8 cellular contexts compared by ENCODE assay signal in the genomic region with DNA sequence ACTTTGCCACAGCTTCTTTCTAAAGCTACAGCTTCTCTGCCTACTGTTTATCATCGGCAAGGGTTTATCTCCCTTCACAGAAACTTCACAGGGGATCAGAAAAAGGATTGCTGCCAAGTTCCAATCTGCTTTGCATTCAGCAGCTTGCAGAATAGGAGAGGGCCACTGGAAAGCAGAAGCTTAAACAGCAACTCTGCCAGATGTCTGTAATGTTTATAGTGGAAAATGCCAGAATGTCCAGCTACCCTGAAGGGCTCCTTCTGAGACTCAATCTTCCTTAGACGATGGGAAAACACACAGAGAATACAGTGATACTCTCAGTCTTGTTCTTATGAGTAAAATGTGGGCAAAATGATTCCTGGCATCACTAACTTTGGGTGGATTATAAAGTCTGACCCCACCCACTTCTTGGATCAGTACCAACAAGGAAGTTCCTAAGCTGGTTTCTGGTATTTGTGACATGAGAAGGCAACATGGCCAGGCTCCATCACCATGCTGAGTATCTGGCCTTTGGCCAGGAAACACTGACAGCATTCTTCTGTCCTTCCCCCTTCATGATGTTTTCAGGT. TPM values are rescaled to one million over a fixed set of nuclear protein-coding genes. Genes with fewer than 3 reads are reported as not detected.
DNase-seq lines count a peak whose midpoint lies in the region; ATAC-seq and TF ChIP-seq lines count a peak whose summit lies in the region.

No MANE protein-coding gene starts in this region.

- H3K4me1 Mint-ChIP-seq in MCF 10A (ENCODE audit: insufficient read depth, unreplicated experiment) (peaks cover 52% of the 10 kb centered on the region), WTC11 (peaks cover 13% of the 10 kb centered on the region)

- ATAC-seq in WTC11: no peak

- H3K4me3 ChIP-seq in ACC112 (ENCODE audit: low read depth, low read length) (peak overlapping the region; percentile 19; the same call in 1 of the 2 replicates), MG63 (no peak overlapping the region), tibial nerve (no peak overlapping the region)

- no peak overlapping the region for H3K4me3 Mint-ChIP-seq in MCF 10A (ENCODE audit: unreplicated experiment)
- no peak overlapping the region for H3K4me3 Mint-ChIP-seq in WTC11

- H3K36me3 ChIP-seq in ACC112 (ENCODE audit: insufficient read depth, low read length) (peaks cover 47% of the 10 kb centered on the region), MG63 (peaks cover 85% of the 10 kb centered on the region), tibial nerve (peaks cover 0 to 63% (median 7%) of the 10 kb centered on the region in 3 donors)

- peak; percentile 37 to 86 for TF ChIP-seq EP300 in tibial nerve (IDR thresholded peaks at IDR 0.05)

- intact Hi-C loops in MCF 10A (cut with micrococcal nuclease): no loop called here

- no peak overlapping the region for H2AFZ ChIP-seq in ACC112 (ENCODE audit: low read length, unreplicated experiment)

- 3% methylated on average over 2 of the region's 2 CpGs for WGBS in tibial nerve, 2 donors

- H3K27me3 ChIP-seq in ACC112 (ENCODE audit: insufficient read depth, low read length) (no peaks in the 10 kb centered on the region), MG63 (no peaks in the 10 kb centered on the region), tibial nerve (no peaks in the 10 kb centered on the region)

- TF ChIP-seq CTCF in MCF 10A (IDR thresholded peaks at IDR 0.05; ENCODE audit: unreplicated experiment) (no peak), tibial nerve (IDR thresholded peaks at IDR 0.05) (no peak), WTC11 (IDR thresholded peaks at IDR 0.05) (no peak)

- no peaks in the 10 kb centered on the region for H3K9me3 ChIP-seq in MG63
- H3K9me3 ChIP-seq in tibial nerve: no peaks in the 10 kb centered on the region

- peak; percentile 86 for DNase-seq in MG63
- peak; percentile 90 for DNase-seq in MCF 10A (ENCODE audit: unreplicated experiment)
- peak; percentile 89 for DNase-seq in kidney tubule cell (ENCODE audit: low spot score)
- peak; percentile 52 to 82 for DNase-seq in tibial nerve (ENCODE audit: low spot score in 2 of 2)
- DNase-seq in stimulated activated naive CD4-positive, alpha-beta T cell treated with Interleukin-2 at 50 U/mL for 16 hours (lab: John Stamatoyannopoulos, UW): no peak
- DNase-seq in WTC11 (ENCODE audit: low spot score): no peak
- no peak for DNase-seq in NOMO-1 treated with DMSO at 0.1 percent for 48 hours (lab: John Stamatoyannopoulos, UW; ENCODE audit: unreplicated experiment)

- peaks cover 100% of the 10 kb centered on the region for H3K36me3 Mint-ChIP-seq in MCF 10A (ENCODE audit: insufficient read depth, unreplicated experiment)
- H3K36me3 Mint-ChIP-seq in WTC11: peaks cover 9% of the 10 kb centered on the region

- H3K4me1 ChIP-seq in ACC112 (ENCODE audit: control insufficient read depth, insufficient read depth, low read length, unreplicated experiment) (peaks cover 19% of the 10 kb centered on the region), tibial nerve (peaks cover 0 to 63% (median 38%) of the 10 kb centered on the region in 4 donors)

- no TSS peak for BruUV-seq in MCF 10A (replicated peaks; lab: Mats Ljungman, UMichigan)

- no peak for TF ChIP-seq POLR2A in tibial nerve (IDR thresholded peaks at IDR 0.05)

- CTCF ChIA-PET in MCF 10A (lab: Yijun Ruan, JAX) (interaction anchor here (0.6 to 4.5 kb wide), 10 partner anchors 14 to 182 kb away, joined by 3 to 29 read pairs (median 4); no protein-coding TSS in a partner anchor), WTC11 (lab: Charles Lee) (interaction anchor here (0.8 to 1.0 kb wide), 2 partner anchors 31 to 187 kb away, joined by 3 read pairs; no protein-coding TSS in a partner anchor)

- H3K27ac ChIP-seq in ACC112 (ENCODE audit: low read depth, low read length) (peak overlapping the region; percentile 69), tibial nerve (peak overlapping the region; percentile 2 to 87 (median 62))

- H3K27ac Mint-ChIP-seq in MCF 10A (ENCODE audit: low read depth, unreplicated experiment): no peak overlapping the region
- H3K27ac Mint-ChIP-seq in WTC11: no peak overlapping the region

- POLR2A ChIA-PET in MCF 10A (lab: Yijun Ruan, JAX): interaction anchor here (0.8 to 4.2 kb wide), 12 partner anchors 10 to 72 kb away, joined by 3 to 37 read pairs (median 6); no protein-coding TSS in a partner anchor
- POLR2A ChIA-PET in WTC11 (lab: Charles Lee): no interaction called here

- H3K27me3 Mint-ChIP-seq in MCF 10A (ENCODE audit: insufficient read depth, unreplicated experiment) (no peaks in the 10 kb centered on the region), WTC11 (ENCODE audit: low read depth) (no peaks in the 10 kb centered on the region)

- no peaks in the 10 kb centered on the region for H3K9me3 Mint-ChIP-seq in MCF 10A (ENCODE audit: unreplicated experiment)
- H3K9me3 Mint-ChIP-seq in WTC11: no peaks in the 10 kb centered on the region

- peaks cover 4% of the 10 kb centered on the region for H3K79me2 ChIP-seq in ACC112 (ENCODE audit: control insufficient read depth, insufficient read depth, low read length, unreplicated experiment)

TF ChIP-seq in WTC11, 78 proteins besides CTCF, POLR2A, EP300 and RAD21 (continues in another document):
- TF ChIP-seq, protein P1, sequence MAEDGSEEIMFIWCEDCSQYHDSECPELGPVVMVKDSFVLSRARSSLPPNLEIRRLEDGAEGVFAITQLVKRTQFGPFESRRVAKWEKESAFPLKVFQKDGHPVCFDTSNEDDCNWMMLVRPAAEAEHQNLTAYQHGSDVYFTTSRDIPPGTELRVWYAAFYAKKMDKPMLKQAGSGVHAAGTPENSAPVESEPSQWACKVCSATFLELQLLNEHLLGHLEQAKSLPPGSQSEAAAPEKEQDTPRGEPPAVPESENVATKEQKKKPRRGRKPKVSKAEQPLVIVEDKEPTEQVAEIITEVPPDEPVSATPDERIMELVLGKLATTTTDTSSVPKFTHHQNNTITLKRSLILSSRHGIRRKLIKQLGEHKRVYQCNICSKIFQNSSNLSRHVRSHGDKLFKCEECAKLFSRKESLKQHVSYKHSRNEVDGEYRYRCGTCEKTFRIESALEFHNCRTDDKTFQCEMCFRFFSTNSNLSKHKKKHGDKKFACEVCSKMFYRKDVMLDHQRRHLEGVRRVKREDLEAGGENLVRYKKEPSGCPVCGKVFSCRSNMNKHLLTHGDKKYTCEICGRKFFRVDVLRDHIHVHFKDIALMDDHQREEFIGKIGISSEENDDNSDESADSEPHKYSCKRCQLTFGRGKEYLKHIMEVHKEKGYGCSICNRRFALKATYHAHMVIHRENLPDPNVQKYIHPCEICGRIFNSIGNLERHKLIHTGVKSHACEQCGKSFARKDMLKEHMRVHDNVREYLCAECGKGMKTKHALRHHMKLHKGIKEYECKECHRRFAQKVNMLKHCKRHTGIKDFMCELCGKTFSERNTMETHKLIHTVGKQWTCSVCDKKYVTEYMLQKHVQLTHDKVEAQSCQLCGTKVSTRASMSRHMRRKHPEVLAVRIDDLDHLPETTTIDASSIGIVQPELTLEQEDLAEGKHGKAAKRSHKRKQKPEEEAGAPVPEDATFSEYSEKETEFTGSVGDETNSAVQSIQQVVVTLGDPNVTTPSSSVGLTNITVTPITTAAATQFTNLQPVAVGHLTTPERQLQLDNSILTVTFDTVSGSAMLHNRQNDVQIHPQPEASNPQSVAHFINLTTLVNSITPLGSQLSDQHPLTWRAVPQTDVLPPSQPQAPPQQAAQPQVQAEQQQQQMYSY (CRISPR knock-in tag; IDR thresholded peaks at IDR 0.05): no peak
- TF ChIP-seq ZSCAN18 (CRISPR knock-in tag; IDR thresholded peaks at IDR 0.05): no peak
- TF ChIP-seq, protein P2, sequence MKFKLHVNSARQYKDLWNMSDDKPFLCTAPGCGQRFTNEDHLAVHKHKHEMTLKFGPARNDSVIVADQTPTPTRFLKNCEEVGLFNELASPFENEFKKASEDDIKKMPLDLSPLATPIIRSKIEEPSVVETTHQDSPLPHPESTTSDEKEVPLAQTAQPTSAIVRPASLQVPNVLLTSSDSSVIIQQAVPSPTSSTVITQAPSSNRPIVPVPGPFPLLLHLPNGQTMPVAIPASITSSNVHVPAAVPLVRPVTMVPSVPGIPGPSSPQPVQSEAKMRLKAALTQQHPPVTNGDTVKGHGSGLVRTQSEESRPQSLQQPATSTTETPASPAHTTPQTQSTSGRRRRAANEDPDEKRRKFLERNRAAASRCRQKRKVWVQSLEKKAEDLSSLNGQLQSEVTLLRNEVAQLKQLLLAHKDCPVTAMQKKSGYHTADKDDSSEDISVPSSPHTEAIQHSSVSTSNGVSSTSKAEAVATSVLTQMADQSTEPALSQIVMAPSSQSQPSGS (CRISPR knock-in tag; IDR thresholded peaks at IDR 0.05; ENCODE audit: borderline replicate concordance, low read depth): no peak
- no peak for TF ChIP-seq ZNF138 (CRISPR knock-in tag; conservative IDR thresholded peaks at IDR 0.05)
- no peak for TF ChIP-seq USF1 (CRISPR knock-in tag; IDR thresholded peaks at IDR 0.05)
- TF ChIP-seq, protein P3, sequence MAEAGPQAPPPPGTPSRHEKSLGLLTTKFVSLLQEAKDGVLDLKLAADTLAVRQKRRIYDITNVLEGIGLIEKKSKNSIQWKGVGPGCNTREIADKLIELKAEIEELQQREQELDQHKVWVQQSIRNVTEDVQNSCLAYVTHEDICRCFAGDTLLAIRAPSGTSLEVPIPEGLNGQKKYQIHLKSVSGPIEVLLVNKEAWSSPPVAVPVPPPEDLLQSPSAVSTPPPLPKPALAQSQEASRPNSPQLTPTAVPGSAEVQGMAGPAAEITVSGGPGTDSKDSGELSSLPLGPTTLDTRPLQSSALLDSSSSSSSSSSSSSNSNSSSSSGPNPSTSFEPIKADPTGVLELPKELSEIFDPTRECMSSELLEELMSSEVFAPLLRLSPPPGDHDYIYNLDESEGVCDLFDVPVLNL (CRISPR knock-in tag; IDR thresholded peaks at IDR 0.05; ENCODE audit: borderline replicate concordance, low read depth): no peak

RNA-seq across cellular contexts. Expression of gene STOM, which starts 19.0 kb away (rescaled TPM):
- total RNA-seq in MG63 (2014; rRNA removed; shearing (Covaris generic); ENCODE audit: low replicate concordance): 108 and 114 TPM in 2 replicates
- total RNA-seq in MCF 10A (2022) (200 and 231 TPM in 2 replicates), tibial nerve (100 to 1,000 TPM; 164 to 310 (median 232) TPM), WTC11 (2021) (29.6 to 32.9 TPM (median 30.1 TPM) in 3 replicates)

Comparison
In these comparisons a context has a peak if more than half of its experiments do, and no peak if none do; other contexts are left out.
1. DNase-seq: peak in MG63 (single experiment), MCF 10A (single experiment), kidney tubule cell (single experiment) and tibial nerve (2 of 2); none in stimulated activated naive CD4-positive, alpha-beta T cell treated with Interleukin-2 at 50 U/mL for 16 hours (single experiment), WTC11 (single experiment) and NOMO-1 treated with DMSO at 0.1 percent for 48 hours (single experiment).